Comparison of ENCODE assay signal across 15 cellular contexts in genomic region chr1:28811766-28812668, GRCh38. TPM values are rescaled to one million over a fixed set of nuclear protein-coding genes. Genes with fewer than 3 reads are reported as not detected.
DNase-seq lines count a peak whose midpoint lies in the region; ATAC-seq, FAIRE-seq and TF ChIP-seq lines count a peak whose summit lies in the region.
"Had no signal": no experiment of that assay in that cellular context is flagged by ENCODE, and none has a peak within 500 bp of the region (broad histone marks: within the 10 kb centered on the region; RNA-seq: fewer than 3 reads in every experiment).

Gene OPRD1, plus strand, starts transcription at chr1:28812170. Its CDS starts 214 bp downstream, at chr1:28812384.

- POLR2A ChIA-PET in A549 (lab: Yijun Ruan, JAX) = no interaction called here

- H3K36me3 ChIP-seq in SJSA1 = no peaks in the 10 kb centered on the region
- no peaks in the 10 kb centered on the region for H3K36me3 ChIP-seq in iPS-18a (ENCODE audit: control insufficient read depth, low read depth, low read length)
- H3K36me3 ChIP-seq: tibial nerve had no signal

- H3K4me3 ChIP-seq in A549 (peak within 1 kb of the TSS; percentile 14; the same call in 2 of the 3 replicates), SJSA1 (peak within 1 kb of the TSS; percentile 9), iPS-18a (ENCODE audit: low read length) (peak within 1 kb of the TSS; percentile 50)
- H3K4me3 ChIP-seq: tibial nerve had no signal

- DNase-seq in A549 (ENCODE audit: low read depth in 1 of 2, low spot score in 1 of 2) = no peak
- peak; percentile 51 for DNase-seq in D721Med (ENCODE audit: insufficient read length, low spot score)
- peak in 1 of 2 experiments; percentile 26 for DNase-seq in SJSA1 (ENCODE audit: low read depth in 1 of 2, low spot score in 2 of 2)
- DNase-seq in dedifferentiated amniotic fluid mesenchymal stem cell (ENCODE audit: extremely low spot score) = no peak
- no peak for DNase-seq in ureter (ENCODE audit: low spot score)
- no peak for DNase-seq in cortex of kidney (lab: John Stamatoyannopoulos, UW)
- DNase-seq: activated CD4-positive, alpha-beta T cell treated with anti-CD3 and anti-CD28 coated beads for 4 hours; erythroblast; GOT3; kidney glomerular epithelial cell; NCI-H1436 treated with DMSO at 0.1 percent for 48 hours; occipital lobe had no signal

- H3K27ac ChIP-seq in A549 (no peak within 1 kb of the TSS), SJSA1 (no peak within 1 kb of the TSS), iPS-18a (ENCODE audit: low read length) (no peak within 1 kb of the TSS)
- H3K27ac ChIP-seq: tibial nerve had no signal

- H3K4me1 ChIP-seq in A549 = no peaks in the 10 kb centered on the region
- peaks cover 18% of the 10 kb centered on the region for H3K4me1 ChIP-seq in SJSA1 (replicated peaks)
- no peaks in the 10 kb centered on the region for H3K4me1 ChIP-seq in iPS-18a (ENCODE audit: control insufficient read depth, low read depth, low read length)

- WGBS in A549 (ENCODE audit: missing lambda C conversion rate) = 7% methylated on average over 17 of the region's 108 CpGs

- peaks cover 67% of the 10 kb centered on the region for H3K27me3 ChIP-seq in SJSA1 (replicated peaks)
- H3K27me3 ChIP-seq in iPS-18a (ENCODE audit: control insufficient read depth, insufficient read depth, low read length) = peaks cover 39% of the 10 kb centered on the region

- no peak for FAIRE-seq in A549 (lab: Jason Lieb, UNC)
- no peak for FAIRE-seq in D721Med (lab: Jason Lieb, UNC)

- no peak for TF ChIP-seq POLR2A in A549 (IDR thresholded peaks at IDR 0.05; ENCODE audit: low read length)

- no peak for TF ChIP-seq EP300 in A549 (IDR thresholded peaks at IDR 0.05)

- CTCF ChIA-PET in A549 (lab: Yijun Ruan, JAX) = interaction anchor here (1.7 to 2.4 kb wide), 3 partner anchors 12 to 70 kb away, joined by 5 to 8 read pairs (median 7); no protein-coding TSS in a partner anchor

- H3K4me2 ChIP-seq in A549 = peak within 1 kb of the TSS; percentile 63

- ATAC-seq in A549 (peak in 1 of 2 experiments; percentile 14; a peak in 2 of 6 replicates), GM18502 (IDR thresholded peaks at IDR 0.05; ENCODE audit: poor library complexity, unreplicated experiment) (no peak)

- TF ChIP-seq CTCF in A549 (IDR thresholded peaks at IDR 0.05) (no peak), D721Med (IDR thresholded peaks at IDR 0.05; ENCODE audit: insufficient read depth, missing control alignments) (no peak)

- no peak within 1 kb of the TSS for H3K9ac ChIP-seq in iPS-18a (ENCODE audit: low read length)

- no peak for TF ChIP-seq RAD21 in A549 (conservative IDR thresholded peaks at IDR 0.05 in 1 of 2, IDR thresholded peaks at IDR 0.05 in 1 of 2)

- H3K9me3 ChIP-seq in A549 = no peaks in the 10 kb centered on the region
- no peaks in the 10 kb centered on the region for H3K9me3 ChIP-seq in SJSA1 (replicated peaks)
- no peaks in the 10 kb centered on the region for H3K9me3 ChIP-seq in iPS-18a (ENCODE audit: control insufficient read depth, low read depth, low read length)
- H3K9me3 ChIP-seq: tibial nerve had no signal

TF ChIP-seq in A549, 52 proteins besides CTCF, POLR2A, EP300 and RAD21:
- no peak for TF ChIP-seq RFX5 (IDR thresholded peaks at IDR 0.05)
- TF ChIP-seq SREBF2 (IDR thresholded peaks at IDR 0.05) = no peak
- TF ChIP-seq KDM1A (IDR thresholded peaks at IDR 0.05; ENCODE audit: low read depth) = no peak
- TF ChIP-seq ELK1 (IDR thresholded peaks at IDR 0.05; ENCODE audit: low read depth, low read length) = no peak
- no peak for TF ChIP-seq FOXS1 (CRISPR knock-in tag; IDR thresholded peaks at IDR 0.05)
- no peak for TF ChIP-seq RCOR1 (IDR thresholded peaks at IDR 0.05; ENCODE audit: low read depth, low read length)
- TF ChIP-seq ZSCAN20 (CRISPR knock-in tag; IDR thresholded peaks at IDR 0.05) = no peak
- no peak for TF ChIP-seq HOXB5 (CRISPR knock-in tag; IDR thresholded peaks at IDR 0.05)
- TF ChIP-seq ESRRA (IDR thresholded peaks at IDR 0.05; ENCODE audit: borderline replicate concordance, low read length) = no peak
- TF ChIP-seq BHLHE40 (IDR thresholded peaks at IDR 0.05; ENCODE audit: low read depth, low read length) = no peak
- no peak for TF ChIP-seq HDAC2 (IDR thresholded peaks at IDR 0.05)
- no peak for TF ChIP-seq HEYL (CRISPR knock-in tag; IDR thresholded peaks at IDR 0.05)

RNA-seq across cellular contexts. Expression of gene OPRD1, which starts in this region (rescaled TPM):
- not detected in 2 replicates for polyA plus RNA-seq in A549 (2011; rRNA removed)
- polyA plus RNA-seq in A549 (2012; cell fraction: cytosol; rRNA removed) = under 0.01 TPM in 1 of 2 replicates, not detected in the other
- polyA plus RNA-seq in A549 (2012; cell fraction: nucleus; rRNA removed) = 0.01 TPM in 1 of 2 replicates, not detected in the other
- polyA plus RNA-seq in A549 (2017; fragmentation: RNase III; extraction: RNeasy Plus Mini Kit Qiagen cat#74134 plus additional on column Dnase treatment) = 0.03 TPM in 1 of 3 replicates, not detected in the others
- under 0.01 TPM in 1 of 2 replicates, not detected in the other for polyA minus RNA-seq in A549 (2011; rRNA and poly(A)+ RNA removed)
- total RNA-seq in SJSA1 (2014; rRNA removed; shearing (Covaris generic)) = 0.03 and 0.05 TPM in 2 replicates
- not detected for total RNA-seq in ureter
- total RNA-seq: tibial nerve had no signal
